In genomic region chr6:26026833-26027490, GRCh38 we compare ENCODE assay signal across 8 cellular contexts.
DNase-seq lines count a peak whose midpoint lies in the region; ATAC-seq and TF ChIP-seq lines count a peak whose summit lies in the region.

No MANE protein-coding gene starts in this region.

- peak overlapping the region; percentile 96 for H3K4me2 ChIP-seq in OCI-LY7 (ENCODE audit: low read length)

- no peaks in the 10 kb centered on the region for H4K20me1 ChIP-seq in OCI-LY7 (ENCODE audit: insufficient read depth, low read length)

- no peaks in the 10 kb centered on the region for H3K9me2 ChIP-seq in OCI-LY7 (ENCODE audit: insufficient read depth, low read length)

- intact Hi-C loops in OCI-LY7 (cut with micrococcal nuclease; ENCODE audit: unreplicated experiment): loop anchor here (1.0 to 10.0 kb wide), 7 partner anchors 29 to 1784 kb away; a partner anchor contains a TSS

- H3K27me3 ChIP-seq in mucosa of rectum (ENCODE audit: control insufficient read depth in 2 of 2, insufficient read depth in 2 of 2, low read length in 2 of 2): no peaks in the 10 kb centered on the region

- H3K9ac ChIP-seq in mucosa of rectum (ENCODE audit: low read depth in 1 of 2, low read length in 2 of 2): peak overlapping the region; percentile 89 to 98

- DNase-seq in D341Med (ENCODE audit: low spot score) (peak; percentile 66), OCI-LY7 (ENCODE audit: low spot score) (peak; percentile 99), activated T-cell treated with anti-CD3 and anti-CD28 coated beads for 24 hours (ENCODE audit: low read depth) (peak; percentile 93), epithelial cell of esophagus (ENCODE audit: low read depth) (peak; percentile 93)
- DNase-seq in stimulated activated CD8-positive, alpha-beta memory T cell treated with anti-CD3 and anti-CD28 coated beads, Interleukin-7, amount 100 ng/mL, for 48 hours (ENCODE audit: extremely low read depth in 1 of 2, low read depth in 1 of 2): peak; percentile 72 to 90

- POLR2A ChIA-PET in OCI-LY7 (lab: Charles Lee): interaction anchor here (0.7 to 17.2 kb wide), 42 partner anchors 9 to 1867 kb away, joined by 3 to 793 read pairs (median 7); a partner anchor contains a TSS

- peak overlapping the region; percentile 98 to 100 (median 100) for H3K27ac Mint-ChIP-seq in IgD-negative memory B cell

- H3K27me3 Mint-ChIP-seq in IgD-negative memory B cell: no peaks in the 10 kb centered on the region

- no peaks in the 10 kb centered on the region for H3K36me3 Mint-ChIP-seq in IgD-negative memory B cell

- TF ChIP-seq CTCF in OCI-LY7 (conservative IDR thresholded peaks at IDR 0.05; ENCODE audit: low read length) (no peak), epithelial cell of esophagus (IDR thresholded peaks at IDR 0.05; ENCODE audit: insufficient read depth, low read depth, low read length, missing control alignments) (no peak)

- ATAC-seq in GM21528 (IDR thresholded peaks at IDR 0.05; ENCODE audit: low FRiP score, unreplicated experiment): peak; percentile 43

- no peak overlapping the region for H2AFZ ChIP-seq in OCI-LY7 (ENCODE audit: low read length)

- no peaks in the 10 kb centered on the region for H3K9me3 ChIP-seq in OCI-LY7 (ENCODE audit: low read length)
- no peaks in the 10 kb centered on the region for H3K9me3 ChIP-seq in mucosa of rectum (ENCODE audit: control insufficient read depth in 2 of 2, low read length in 2 of 2)

- H3K9me3 Mint-ChIP-seq in IgD-negative memory B cell: no peaks in the 10 kb centered on the region

- TSS peak; percentile 84 for BruUV-seq in OCI-LY7 (replicated peaks; lab: Mats Ljungman, UMichigan)

- H3K36me3 ChIP-seq in OCI-LY7 (ENCODE audit: insufficient read depth, low read length) (peaks cover 3% of the 10 kb centered on the region; the same call in 1 of the 2 replicates), mucosa of rectum (ENCODE audit: control insufficient read depth in 2 of 2, insufficient read depth in 2 of 2, low read length in 2 of 2) (no peaks in the 10 kb centered on the region)

- H3K4me3 ChIP-seq in OCI-LY7 (ENCODE audit: low read depth, low read length, poor library complexity, severe bottlenecking) (peak overlapping the region; percentile 71), epithelial cell of esophagus (ENCODE audit: low read length) (peak overlapping the region; percentile 85), mucosa of rectum (ENCODE audit: low read length in 2 of 2) (peak overlapping the region; percentile 81 to 95)

- H3K4me1 ChIP-seq in OCI-LY7 (ENCODE audit: insufficient read depth, low read length, poor library complexity, severe bottlenecking) (peaks cover 77% of the 10 kb centered on the region), mucosa of rectum (ENCODE audit: control insufficient read depth in 2 of 2, insufficient read depth in 2 of 2, low read length in 2 of 2) (peaks cover 15 to 24% of the 10 kb centered on the region in 2 donors)

- H3K4me3 Mint-ChIP-seq in IgD-negative memory B cell: peak overlapping the region; percentile 94 to 98 (median 96)

- CTCF ChIA-PET in OCI-LY7 (lab: Charles Lee; ENCODE audit: unreplicated experiment): interaction anchor here (0.5 to 0.9 kb wide), 2 partner anchors 27 to 1808 kb away, joined by 3 read pairs; no protein-coding TSS in a partner anchor

- H3K27ac ChIP-seq in OCI-LY7 (ENCODE audit: low read depth, low read length, poor library complexity, severe bottlenecking) (peak overlapping the region; percentile 99), mucosa of rectum (ENCODE audit: low read depth in 2 of 2, low read length in 2 of 2) (peak overlapping the region; percentile 98)

- peaks cover 20 to 34% (median 25%) of the 10 kb centered on the region in 3 donors for H3K4me1 Mint-ChIP-seq in IgD-negative memory B cell

- H3K79me2 ChIP-seq in OCI-LY7 (ENCODE audit: insufficient read depth, low read depth, low read length): no peaks in the 10 kb centered on the region

Comparison
In these comparisons a context has a peak if more than half of its experiments do, and no peak if none do; other contexts are left out.
1. Peak in every context shown above with its lines: DNase-seq, ATAC-seq, H3K4me3 ChIP-seq and H3K27ac ChIP-seq.